1 cellular context compared by ENCODE assay signal in the genomic region with DNA sequence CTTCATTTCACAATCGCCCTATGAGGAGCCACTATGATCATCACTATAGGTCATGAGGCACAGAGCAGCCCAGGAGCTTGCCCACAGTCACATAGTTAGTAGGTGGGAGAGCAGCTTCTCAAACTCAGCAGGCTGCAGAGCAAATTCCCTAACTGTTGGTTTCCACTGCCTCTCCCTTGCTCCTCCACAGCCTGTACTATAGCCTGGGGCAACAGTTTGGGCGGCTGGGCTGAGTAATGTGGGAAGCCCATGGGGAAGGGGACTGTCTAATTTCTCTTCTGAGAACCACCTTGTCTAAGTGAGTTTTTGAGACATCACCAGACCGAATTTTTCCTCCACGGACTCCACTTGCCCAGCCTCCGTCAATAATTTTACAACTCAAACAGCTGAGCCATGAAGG.
TF ChIP-seq lines count a peak whose summit lies in the region.

No MANE protein-coding gene starts in this region.

TF ChIP-seq in GM23338, 12 proteins besides CTCF, POLR2A, EP300 and RAD21 (continued from another document):
- TF ChIP-seq, protein P1, sequence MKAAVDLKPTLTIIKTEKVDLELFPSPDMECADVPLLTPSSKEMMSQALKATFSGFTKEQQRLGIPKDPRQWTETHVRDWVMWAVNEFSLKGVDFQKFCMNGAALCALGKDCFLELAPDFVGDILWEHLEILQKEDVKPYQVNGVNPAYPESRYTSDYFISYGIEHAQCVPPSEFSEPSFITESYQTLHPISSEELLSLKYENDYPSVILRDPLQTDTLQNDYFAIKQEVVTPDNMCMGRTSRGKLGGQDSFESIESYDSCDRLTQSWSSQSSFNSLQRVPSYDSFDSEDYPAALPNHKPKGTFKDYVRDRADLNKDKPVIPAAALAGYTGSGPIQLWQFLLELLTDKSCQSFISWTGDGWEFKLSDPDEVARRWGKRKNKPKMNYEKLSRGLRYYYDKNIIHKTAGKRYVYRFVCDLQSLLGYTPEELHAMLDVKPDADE (IDR thresholded peaks at IDR 0.05), result no peak
- TF ChIP-seq POLR2AphosphoS5 (IDR thresholded peaks at IDR 0.05; ENCODE audit: low read depth), result no peak
- TF ChIP-seq, protein P2, sequence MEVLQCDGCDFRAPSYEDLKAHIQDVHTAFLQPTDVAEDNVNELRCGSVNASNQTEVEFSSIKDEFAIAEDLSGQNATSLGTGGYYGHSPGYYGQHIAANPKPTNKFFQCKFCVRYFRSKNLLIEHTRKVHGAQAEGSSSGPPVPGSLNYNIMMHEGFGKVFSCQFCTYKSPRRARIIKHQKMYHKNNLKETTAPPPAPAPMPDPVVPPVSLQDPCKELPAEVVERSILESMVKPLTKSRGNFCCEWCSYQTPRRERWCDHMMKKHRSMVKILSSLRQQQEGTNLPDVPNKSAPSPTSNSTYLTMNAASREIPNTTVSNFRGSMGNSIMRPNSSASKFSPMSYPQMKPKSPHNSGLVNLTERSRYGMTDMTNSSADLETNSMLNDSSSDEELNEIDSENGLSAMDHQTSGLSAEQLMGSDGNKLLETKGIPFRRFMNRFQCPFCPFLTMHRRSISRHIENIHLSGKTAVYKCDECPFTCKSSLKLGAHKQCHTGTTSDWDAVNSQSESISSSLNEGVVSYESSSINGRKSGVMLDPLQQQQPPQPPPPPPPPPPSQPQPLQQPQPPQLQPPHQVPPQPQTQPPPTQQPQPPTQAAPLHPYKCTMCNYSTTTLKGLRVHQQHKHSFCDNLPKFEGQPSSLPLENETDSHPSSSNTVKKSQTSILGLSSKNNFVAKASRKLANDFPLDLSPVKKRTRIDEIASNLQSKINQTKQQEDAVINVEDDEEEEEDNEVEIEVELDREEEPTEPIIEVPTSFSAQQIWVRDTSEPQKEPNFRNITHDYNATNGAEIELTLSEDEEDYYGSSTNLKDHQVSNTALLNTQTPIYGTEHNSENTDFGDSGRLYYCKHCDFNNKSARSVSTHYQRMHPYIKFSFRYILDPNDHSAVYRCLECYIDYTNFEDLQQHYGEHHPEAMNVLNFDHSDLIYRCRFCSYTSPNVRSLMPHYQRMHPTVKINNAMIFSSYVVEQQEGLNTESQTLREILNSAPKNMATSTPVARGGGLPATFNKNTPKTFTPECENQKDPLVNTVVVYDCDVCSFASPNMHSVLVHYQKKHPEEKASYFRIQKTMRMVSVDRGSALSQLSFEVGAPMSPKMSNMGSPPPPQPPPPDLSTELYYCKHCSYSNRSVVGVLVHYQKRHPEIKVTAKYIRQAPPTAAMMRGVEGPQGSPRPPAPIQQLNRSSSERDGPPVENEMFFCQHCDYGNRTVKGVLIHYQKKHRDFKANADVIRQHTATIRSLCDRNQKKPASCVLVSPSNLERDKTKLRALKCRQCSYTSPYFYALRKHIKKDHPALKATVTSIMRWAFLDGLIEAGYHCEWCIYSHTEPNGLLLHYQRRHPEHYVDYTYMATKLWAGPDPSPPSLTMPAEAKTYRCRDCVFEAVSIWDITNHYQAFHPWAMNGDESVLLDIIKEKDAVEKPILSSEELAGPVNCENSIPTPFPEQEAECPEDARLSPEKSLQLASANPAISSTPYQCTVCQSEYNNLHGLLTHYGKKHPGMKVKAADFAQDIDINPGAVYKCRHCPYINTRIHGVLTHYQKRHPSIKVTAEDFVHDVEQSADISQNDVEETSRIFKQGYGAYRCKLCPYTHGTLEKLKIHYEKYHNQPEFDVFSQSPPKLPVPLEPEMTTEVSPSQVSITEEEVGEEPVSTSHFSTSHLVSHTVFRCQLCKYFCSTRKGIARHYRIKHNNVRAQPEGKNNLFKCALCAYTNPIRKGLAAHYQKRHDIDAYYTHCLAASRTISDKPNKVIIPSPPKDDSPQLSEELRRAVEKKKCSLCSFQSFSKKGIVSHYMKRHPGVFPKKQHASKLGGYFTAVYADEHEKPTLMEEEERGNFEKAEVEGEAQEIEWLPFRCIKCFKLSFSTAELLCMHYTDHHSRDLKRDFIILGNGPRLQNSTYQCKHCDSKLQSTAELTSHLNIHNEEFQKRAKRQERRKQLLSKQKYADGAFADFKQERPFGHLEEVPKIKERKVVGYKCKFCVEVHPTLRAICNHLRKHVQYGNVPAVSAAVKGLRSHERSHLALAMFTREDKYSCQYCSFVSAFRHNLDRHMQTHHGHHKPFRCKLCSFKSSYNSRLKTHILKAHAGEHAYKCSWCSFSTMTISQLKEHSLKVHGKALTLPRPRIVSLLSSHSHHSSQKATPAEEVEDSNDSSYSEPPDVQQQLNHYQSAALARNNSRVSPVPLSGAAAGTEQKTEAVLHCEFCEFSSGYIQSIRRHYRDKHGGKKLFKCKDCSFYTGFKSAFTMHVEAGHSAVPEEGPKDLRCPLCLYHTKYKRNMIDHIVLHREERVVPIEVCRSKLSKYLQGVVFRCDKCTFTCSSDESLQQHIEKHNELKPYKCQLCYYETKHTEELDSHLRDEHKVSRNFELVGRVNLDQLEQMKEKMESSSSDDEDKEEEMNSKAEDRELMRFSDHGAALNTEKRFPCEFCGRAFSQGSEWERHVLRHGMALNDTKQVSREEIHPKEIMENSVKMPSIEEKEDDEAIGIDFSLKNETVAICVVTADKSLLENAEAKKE (CRISPR knock-in tag; IDR thresholded peaks at IDR 0.05), result no peak
- TF ChIP-seq EZH2phosphoT487 (IDR thresholded peaks at IDR 0.05; ENCODE audit: unreplicated experiment), result no peak
- TF ChIP-seq NANOG (IDR thresholded peaks at IDR 0.05; ENCODE audit: borderline replicate concordance), result no peak
- no peak for TF ChIP-seq ZNF331 (CRISPR knock-in tag; IDR thresholded peaks at IDR 0.05; ENCODE audit: low read depth)
